ENCODE assay signal across 14 cellular contexts in the genomic region with DNA sequence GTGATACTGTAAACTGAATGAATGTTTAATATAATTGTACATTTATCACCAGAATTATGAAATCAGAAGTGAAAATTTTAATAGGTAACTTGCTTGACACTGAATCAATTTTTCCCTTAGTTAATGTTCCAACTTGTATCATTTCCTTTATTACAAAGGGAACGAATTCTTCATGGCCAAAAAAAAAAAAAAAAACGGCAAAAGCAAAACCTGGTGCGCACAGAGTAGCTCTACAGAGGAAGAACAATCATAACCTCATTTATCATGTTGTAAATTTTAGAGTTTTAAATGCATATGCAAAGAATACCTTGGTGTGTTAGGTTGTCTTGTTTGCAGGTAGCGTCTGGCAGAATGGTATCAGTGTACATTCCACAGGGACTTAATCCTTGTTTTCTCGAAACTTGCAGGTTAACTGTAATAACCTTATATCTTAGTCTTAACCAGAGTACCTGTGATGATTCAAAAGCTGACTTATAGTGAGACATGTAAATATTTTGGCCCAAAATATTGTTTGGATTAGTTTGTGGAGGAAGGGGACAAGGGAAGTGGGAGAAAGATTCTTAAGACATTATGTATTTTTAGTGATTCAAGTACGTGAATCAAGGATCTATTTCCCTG.
"Had no signal": no experiment of that assay in that cellular context is flagged by ENCODE, and none has a peak within 500 bp of the region (broad histone marks: within the 10 kb centered on the region; RNA-seq: fewer than 3 reads in every experiment).

No MANE protein-coding gene starts in this region.

- H3K27ac ChIP-seq: spleen had no signal

- ATAC-seq: left ventricle myocardium superior, sciatic nerve had no signal

- H3K9me3 Mint-ChIP-seq: activated CD4-positive, alpha-beta memory T cell treated with anti-CD3 and anti-CD28 coated beads for 36 hours; brain; stimulated activated naive CD8-positive, alpha-beta T cell treated with anti-CD3 and anti-CD28 coated beads, Interleukin-15, Interleukin-2, amounts not matched to agents 100 ng/mL and 50 ng/mL, for 24 hours; type B pancreatic cell had no signal

- H3K4me3 Mint-ChIP-seq: activated CD4-positive, alpha-beta memory T cell treated with anti-CD3 and anti-CD28 coated beads for 36 hours; activated naive CD8-positive, alpha-beta T cell; brain; stimulated activated naive CD8-positive, alpha-beta T cell treated with anti-CD3 and anti-CD28 coated beads, Interleukin-15, Interleukin-2, amounts not matched to agents 100 ng/mL and 50 ng/mL, for 24 hours; type B pancreatic cell had no signal

- H3K27ac Mint-ChIP-seq: activated CD4-positive, alpha-beta memory T cell treated with anti-CD3 and anti-CD28 coated beads for 36 hours; activated naive CD8-positive, alpha-beta T cell; brain; stimulated activated naive CD8-positive, alpha-beta T cell treated with anti-CD3 and anti-CD28 coated beads, Interleukin-15, Interleukin-2, amounts not matched to agents 100 ng/mL and 50 ng/mL, for 24 hours; type B pancreatic cell had no signal

- H3K9me3 ChIP-seq: spleen had no signal

- H3K36me3 Mint-ChIP-seq: activated CD4-positive, alpha-beta memory T cell treated with anti-CD3 and anti-CD28 coated beads for 36 hours; activated naive CD8-positive, alpha-beta T cell; brain; type B pancreatic cell had no signal

- H3K27me3 ChIP-seq: spleen had no signal

- DNase-seq: activated CD4-positive, alpha-beta memory T cell treated with anti-CD3 and anti-CD28 coated beads for 36 hours; activated gamma-delta T cell; activated T-cell treated with anti-CD3 and anti-CD28 coated beads, Interleukin-2, amount 50 U/mL, for 48 hours; effector memory CD4-positive, alpha-beta T cell; kidney; left ventricle myocardium superior; mesendoderm; spleen; T-helper 1 cell had no signal

- H3K4me3 ChIP-seq: spleen had no signal

- H3K27me3 Mint-ChIP-seq: type B pancreatic cell had no signal

- H3K36me3 ChIP-seq: spleen had no signal
